Comparison of ENCODE assay signal across 20 cellular contexts in genomic region chr3:35275768-35276167, GRCh38.
DNase-seq lines count a peak whose midpoint lies in the region; TF ChIP-seq lines count a peak whose summit lies in the region.
"Had no signal": no experiment of that assay in that cellular context is flagged by ENCODE, and none has a peak within 500 bp of the region (broad histone marks: within the 10 kb centered on the region; RNA-seq: fewer than 3 reads in every experiment).

No MANE protein-coding gene starts in this region.

- H3K23ac ChIP-seq in H9 (ENCODE audit: insufficient read length, low read depth, low read length) = no peak overlapping the region
- no peak overlapping the region for H3K23ac ChIP-seq in mesendoderm (ENCODE audit: low read length)
- no peak overlapping the region for H3K23ac ChIP-seq in neuronal stem cell (ENCODE audit: low read depth, low read length, poor library complexity)

- H2BK20ac ChIP-seq in H9 (ENCODE audit: low read depth, low read length, poor library complexity, severe bottlenecking) = no peak overlapping the region

- no peaks in the 10 kb centered on the region for H3K4me1 Mint-ChIP-seq in H9
- no peaks in the 10 kb centered on the region for H3K4me1 Mint-ChIP-seq in endodermal cell
- H3K4me1 Mint-ChIP-seq: CD14-positive monocyte; CD4-positive, alpha-beta memory T cell; CD4-positive, CD25-positive, alpha-beta regulatory T cell had no signal

- H3K9ac ChIP-seq in H9 (ENCODE audit: extremely low read depth, insufficient read length, low read length) (no peak overlapping the region), endodermal cell (ENCODE audit: extremely low read depth, low read length, poor library complexity, severe bottlenecking) (no peak overlapping the region), mesendoderm (ENCODE audit: low read length) (no peak overlapping the region), neuronal stem cell (ENCODE audit: low read depth, low read length, poor library complexity) (no peak overlapping the region)
- H3K9ac ChIP-seq: BLaER1 had no signal

- H3K27ac Mint-ChIP-seq in H9 (peak overlapping the region in 1 of 3 experiments; percentile 74; a peak in 1 of 7 replicates), endodermal cell (no peak overlapping the region)
- H3K27ac Mint-ChIP-seq: CD14-positive monocyte; CD4-positive, alpha-beta memory T cell; CD4-positive, CD25-positive, alpha-beta regulatory T cell had no signal

- H4K20me1 ChIP-seq in H9 (ENCODE audit: control insufficient read depth, insufficient read depth, insufficient read length) = no peaks in the 10 kb centered on the region
- H4K20me1 ChIP-seq: BLaER1 had no signal

- no peak overlapping the region for H3K4ac ChIP-seq in H9 (ENCODE audit: low read depth, low read length)
- no peak overlapping the region for H3K4ac ChIP-seq in mesendoderm (ENCODE audit: low read depth, low read length)
- no peak overlapping the region for H3K4ac ChIP-seq in neuronal stem cell (ENCODE audit: low read length)

- no peaks in the 10 kb centered on the region for H3K79me2 ChIP-seq in H9 (ENCODE audit: insufficient read depth, low read length)
- H3K79me2 ChIP-seq in mesendoderm (ENCODE audit: control insufficient read depth, insufficient read depth, low read length) = no peaks in the 10 kb centered on the region

- H3K79me1 ChIP-seq in H9 (ENCODE audit: insufficient read depth, low read depth, low read length, poor library complexity, severe bottlenecking) = no peaks in the 10 kb centered on the region
- no peaks in the 10 kb centered on the region for H3K79me1 ChIP-seq in mesendoderm (ENCODE audit: low read length)
- no peaks in the 10 kb centered on the region for H3K79me1 ChIP-seq in neuronal stem cell (ENCODE audit: low read depth, low read length)

- H4K5ac ChIP-seq in H9 (ENCODE audit: insufficient read length, low read depth, low read length) = no peak overlapping the region
- H4K5ac ChIP-seq in mesendoderm (ENCODE audit: low read length) = no peak overlapping the region

- no peaks in the 10 kb centered on the region for H3K36me3 Mint-ChIP-seq in H9 (ENCODE audit: insufficient read depth in 1 of 3, low read depth in 3 of 3)
- no peaks in the 10 kb centered on the region for H3K36me3 Mint-ChIP-seq in endodermal cell (ENCODE audit: low read depth)
- H3K36me3 Mint-ChIP-seq: CD14-positive monocyte; CD4-positive, alpha-beta memory T cell; CD4-positive, CD25-positive, alpha-beta regulatory T cell had no signal

- H3K4me1 ChIP-seq in H9 (ENCODE audit: insufficient read depth, low read length) = no peaks in the 10 kb centered on the region
- no peaks in the 10 kb centered on the region for H3K4me1 ChIP-seq in endodermal cell (ENCODE audit: control insufficient read depth, insufficient read depth, low read length)
- no peaks in the 10 kb centered on the region for H3K4me1 ChIP-seq in mesendoderm (ENCODE audit: control insufficient read depth, low read depth, low read length)
- no peaks in the 10 kb centered on the region for H3K4me1 ChIP-seq in breast epithelium
- H3K4me1 ChIP-seq in neuronal stem cell (ENCODE audit: control insufficient read depth in 2 of 2, insufficient read depth in 1 of 2, low read depth in 1 of 2, low read length in 2 of 2) = no peaks in the 10 kb centered on the region
- H3K4me1 ChIP-seq: BE2C, BLaER1, Caco-2 had no signal

- WGBS in H9 (ENCODE audit: extremely low coverage, insufficient read length, low lambda C conversion rate) = no CpG with 5 or more reads among the region's 2 CpGs
- WGBS in endodermal cell (ENCODE audit: insufficient coverage in 1 of 2, insufficient read length in 1 of 2), 2 experiments = 80 to 94% methylated on average over 2 of the region's 2 CpGs
- WGBS in mesendoderm (ENCODE audit: extremely low coverage, insufficient coverage, low lambda C conversion rate) = no CpG with 5 or more reads among the region's 2 CpGs
- no CpG with 5 or more reads among the region's 2 CpGs for WGBS in neuronal stem cell (ENCODE audit: extremely low coverage in 2 of 2, insufficient read length in 2 of 2, insufficient replicate concordance in 1 of 2), 2 donors

- no peak overlapping the region for H3K18ac ChIP-seq in H9 (ENCODE audit: insufficient read length, low read depth, low read length)
- H3K18ac ChIP-seq in mesendoderm (ENCODE audit: low read length) = no peak overlapping the region
- H3K18ac ChIP-seq in neuronal stem cell (ENCODE audit: low read length) = no peak overlapping the region

- no peak overlapping the region for H2BK5ac ChIP-seq in H9 (ENCODE audit: insufficient read length, low read length)
- no peak overlapping the region for H2BK5ac ChIP-seq in mesendoderm (ENCODE audit: low read length)
- no peak overlapping the region for H2BK5ac ChIP-seq in neuronal stem cell (ENCODE audit: low read length)

- TF ChIP-seq CTCF in H9 (conservative IDR thresholded peaks at IDR 0.05) (peak; percentile 26; the same call in 2 of the 3 replicates), endodermal cell (conservative IDR thresholded peaks at IDR 0.05) (peak; percentile 52), breast epithelium (IDR thresholded peaks at IDR 0.05) (no peak)

- H2BK12ac ChIP-seq in H9 (ENCODE audit: insufficient read length, low read depth, low read length) (no peak overlapping the region), neuronal stem cell (ENCODE audit: low read length) (no peak overlapping the region)

- H3K27me3 ChIP-seq in H9 (ENCODE audit: insufficient read depth, low read length) (no peaks in the 10 kb centered on the region), endodermal cell (ENCODE audit: control insufficient read depth, insufficient read depth, low read length, poor library complexity, severe bottlenecking) (no peaks in the 10 kb centered on the region), mesendoderm (ENCODE audit: insufficient read depth, low read length, poor library complexity) (no peaks in the 10 kb centered on the region), breast epithelium (no peaks in the 10 kb centered on the region), neuronal stem cell (ENCODE audit: control insufficient read depth in 3 of 3, insufficient read depth in 3 of 3, low read depth in 1 of 3, low read length in 3 of 3) (no peaks in the 10 kb centered on the region)
- H3K27me3 ChIP-seq: BE2C, BLaER1 had no signal

- H3K9me3 Mint-ChIP-seq in H9 = peaks cover 0 to 5% of the 10 kb centered on the region in 2 experiments; a peak in 1 of 5 replicates
- H3K9me3 Mint-ChIP-seq in endodermal cell = no peaks in the 10 kb centered on the region

- H3K27me3 Mint-ChIP-seq in H9 (ENCODE audit: low read depth) (no peaks in the 10 kb centered on the region; the same call in none of the 2 replicates), endodermal cell (ENCODE audit: insufficient read depth) (no peaks in the 10 kb centered on the region)
- H3K27me3 Mint-ChIP-seq: CD4-positive, alpha-beta memory T cell had no signal

- intact Hi-C loops in breast epithelium (cut with DNase I; ENCODE audit: low total_unique reads) = no loop called here

- H3K36me3 ChIP-seq in endodermal cell (ENCODE audit: control insufficient read depth, insufficient read depth, low read length) (no peaks in the 10 kb centered on the region), mesendoderm (ENCODE audit: control insufficient read depth, insufficient read depth, low read length) (no peaks in the 10 kb centered on the region), breast epithelium (no peaks in the 10 kb centered on the region), neuronal stem cell (replicated peaks in 1 of 2; ENCODE audit: control insufficient read depth in 2 of 2, insufficient read depth in 2 of 2, low read length in 2 of 2) (no peaks in the 10 kb centered on the region)
- H3K36me3 ChIP-seq: BE2C, BLaER1 had no signal

- H2BK120ac ChIP-seq in H9 (ENCODE audit: low read depth, low read length, poor library complexity, severe bottlenecking) (no peak overlapping the region), mesendoderm (ENCODE audit: low read depth, low read length) (no peak overlapping the region), neuronal stem cell (ENCODE audit: low read depth, low read length) (no peak overlapping the region)

- H3K4me2 ChIP-seq in H9 (ENCODE audit: insufficient read depth, insufficient read length, low read length) (no peak overlapping the region), mesendoderm (ENCODE audit: low read length) (no peak overlapping the region), neuronal stem cell (ENCODE audit: insufficient read depth, low read length, poor library complexity, severe bottlenecking) (no peak overlapping the region)
- H3K4me2 ChIP-seq: BLaER1 had no signal

- no peak overlapping the region for H4K91ac ChIP-seq in H9 (ENCODE audit: insufficient read length, low read depth, low read length)
- no peak overlapping the region for H4K91ac ChIP-seq in neuronal stem cell (ENCODE audit: low read depth, low read length, poor library complexity)

- H2AK5ac ChIP-seq in H9 (ENCODE audit: insufficient read length, low read length) (no peak overlapping the region), mesendoderm (ENCODE audit: low read length) (no peak overlapping the region), neuronal stem cell (ENCODE audit: low read depth, low read length) (no peak overlapping the region)

- no peak for DNase-seq in H9
- peak; percentile 63 for DNase-seq in NCI-H446 treated with DMSO at 0.1 percent for 48 hours (lab: John Stamatoyannopoulos, UW)
- no peak for DNase-seq in endodermal cell
- DNase-seq in mesendoderm = peak; percentile 7
- DNase-seq in breast epithelium (ENCODE audit: low spot score in 2 of 2) = no peak
- no peak for DNase-seq in germinal center (ENCODE audit: low spot score)
- no peak for DNase-seq in neuronal stem cell (ENCODE audit: low spot score)
- DNase-seq in DMS53 treated with DMSO at 0.1 percent for 48 hours (lab: John Stamatoyannopoulos, UW; ENCODE audit: unreplicated experiment) = no peak
- DNase-seq: 8988T; ACHN; BE2C; C1 segment of cervical spinal cord; Caco-2; Calu3; CD4-positive, alpha-beta memory T cell; CD4-positive, CD25-positive, alpha-beta regulatory T cell; DMS79; GF-D8 had no signal

- H3K56ac ChIP-seq in H9 (ENCODE audit: insufficient read length, low read depth, low read length) (no peak overlapping the region), mesendoderm (ENCODE audit: low read length) (no peak overlapping the region)

- no peak overlapping the region for H3T11ph ChIP-seq in H9 (ENCODE audit: low read length)

- H4K8ac ChIP-seq in H9 (replicated peaks; ENCODE audit: insufficient read length, low read depth, low read length) (no peak overlapping the region), mesendoderm (ENCODE audit: low read depth, low read length) (no peak overlapping the region), neuronal stem cell (ENCODE audit: low read depth, low read length) (no peak overlapping the region)

- H3K27ac ChIP-seq in H9 (ENCODE audit: insufficient read length, low read depth, low read length) (no peak overlapping the region), endodermal cell (ENCODE audit: low read depth, low read length) (no peak overlapping the region), mesendoderm (ENCODE audit: low read depth, low read length) (no peak overlapping the region), breast epithelium (no peak overlapping the region), neuronal stem cell (replicated peaks; ENCODE audit: low read length) (no peak overlapping the region)
- H3K27ac ChIP-seq: BLaER1 had no signal

- H3K4me3 ChIP-seq in endodermal cell (ENCODE audit: low read length) = no peak overlapping the region
- no peak overlapping the region for H3K4me3 ChIP-seq in mesendoderm (ENCODE audit: low read length)
- no peak overlapping the region for H3K4me3 ChIP-seq in breast epithelium
- no peak overlapping the region for H3K4me3 ChIP-seq in neuronal stem cell (ENCODE audit: low read length in 2 of 2)
- H3K4me3 ChIP-seq: BLaER1 had no signal

- TF ChIP-seq POLR2A in breast epithelium (IDR thresholded peaks at IDR 0.05) = no peak

- H3K14ac ChIP-seq in H9 (ENCODE audit: insufficient read depth, low read length) (no peak overlapping the region), neuronal stem cell (ENCODE audit: low read length) (no peak overlapping the region)

- H2BK15ac ChIP-seq in H9 (ENCODE audit: low read depth, low read length) = no peak overlapping the region
- H2BK15ac ChIP-seq in mesendoderm (replicated peaks; ENCODE audit: low read depth) = no peak overlapping the region
- H2BK15ac ChIP-seq in neuronal stem cell (ENCODE audit: low read length) = no peak overlapping the region

- H3K23me2 ChIP-seq in H9 (ENCODE audit: insufficient read length, low read depth, low read length, poor library complexity, severe bottlenecking) = no peaks in the 10 kb centered on the region

- no peak overlapping the region for H2AFZ ChIP-seq in H9 (ENCODE audit: low read length)
- H2AFZ ChIP-seq in neuronal stem cell (ENCODE audit: low read length) = no peak overlapping the region

- H3K9me3 ChIP-seq in H9 (ENCODE audit: control insufficient read depth, low read depth, low read length) = no peaks in the 10 kb centered on the region
- H3K9me3 ChIP-seq in endodermal cell (ENCODE audit: control insufficient read depth, low read length) = peaks cover 10% of the 10 kb centered on the region
- H3K9me3 ChIP-seq in breast epithelium = peaks cover 0 to 16% of the 10 kb centered on the region in 2 donors
- H3K9me3 ChIP-seq in neuronal stem cell (replicated peaks in 1 of 2; ENCODE audit: control insufficient read depth in 2 of 2, insufficient read depth in 1 of 2, low read depth in 1 of 2, low read length in 2 of 2) = peaks cover 0 to 5% of the 10 kb centered on the region in 2 donors
- H3K9me3 ChIP-seq: BE2C, Caco-2 had no signal

- H3K4me3 Mint-ChIP-seq in H9 (no peak overlapping the region), endodermal cell (no peak overlapping the region)
- H3K4me3 Mint-ChIP-seq: CD14-positive monocyte; CD4-positive, alpha-beta memory T cell; CD4-positive, CD25-positive, alpha-beta regulatory T cell had no signal

Comparison
In these comparisons a context has a peak if more than half of its experiments do, and no peak if none do; other contexts are left out.
1. DNase-seq: peak in NCI-H446 treated with DMSO at 0.1 percent for 48 hours (single experiment) and mesendoderm (single experiment); none in H9 (single experiment), endodermal cell (single experiment), breast epithelium (0 of 2), germinal center (single experiment), neuronal stem cell (single experiment) and DMS53 treated with DMSO at 0.1 percent for 48 hours (single experiment).
2. CTCF ChIP-seq: peak in H9 (single experiment) and endodermal cell (single experiment); none in breast epithelium (0 of 3).